In the genomic region with DNA sequence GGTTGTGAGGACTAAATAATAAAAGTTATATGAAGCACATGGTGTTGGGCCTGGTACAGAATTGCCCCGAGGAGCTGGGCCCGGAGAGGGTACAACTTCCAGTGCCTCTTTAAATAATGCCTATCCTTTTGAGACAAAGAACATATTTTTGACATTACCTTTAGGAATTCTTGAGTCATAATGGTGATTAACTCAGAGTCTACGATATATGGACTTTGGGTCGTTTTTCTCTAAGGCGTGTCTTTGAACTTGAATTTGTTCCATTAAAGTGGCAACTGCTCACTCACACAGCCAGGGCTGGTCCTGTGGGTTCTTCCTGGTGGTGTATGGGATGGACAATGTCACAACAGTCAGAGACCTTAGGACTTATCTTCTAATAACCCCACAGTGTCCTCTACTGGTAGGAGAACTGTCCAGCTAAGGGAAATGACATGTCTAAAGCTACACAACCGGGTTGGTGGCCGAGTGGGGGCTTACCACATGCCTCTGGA, we compare ENCODE assay signal across 12 cellular contexts.
A peak's percentile ranks its signal among the peaks of the same experiment; 100 is the strongest.
DNase-seq lines count a peak whose midpoint lies in the region; ATAC-seq, FAIRE-seq and TF ChIP-seq lines count a peak whose summit lies in the region.
"Had no signal": no experiment of that assay in that cellular context is flagged by ENCODE, and none has a peak within 500 bp of the region (broad histone marks: within the 10 kb centered on the region; RNA-seq: fewer than 3 reads in every experiment).

No MANE protein-coding gene starts in this region.

- POLR2A ChIA-PET in WTC11 (lab: Charles Lee), result no interaction called here

- DNase-seq in AG10803 (ENCODE audit: low read depth) (peak; percentile 73), HTR-8/SVneo (ENCODE audit: insufficient read length, low spot score) (peak; percentile 51), WTC11 (ENCODE audit: low spot score) (no peak), kidney epithelial cell (ENCODE audit: low read depth) (peak; percentile 47)
- no peak for DNase-seq in stimulated activated CD4-positive, alpha-beta T cell treated with anti-CD3 and anti-CD28 coated beads, Interleukin-15, amount 100 ng/mL, for 24 hours
- DNase-seq: activated T-cell treated with anti-CD3 and anti-CD28 coated beads, Interleukin-2, amount 50 U/mL, for 4 hours; NCI-H1105 treated with DMSO at 0.1 percent for 48 hours had no signal

- 0 out of 2 replicates have a peak, but pooled peaks cover 4% of the 10 kb centered on the region for H3K9me3 Mint-ChIP-seq in WTC11
- H3K9me3 Mint-ChIP-seq: activated T-cell treated with anti-CD3 and anti-CD28 coated beads, Interleukin-2, amount 50 U/mL, for 4 hours had no signal

- H3K27ac Mint-ChIP-seq in WTC11, result no peak overlapping the region

- H3K36me3 Mint-ChIP-seq in WTC11, result no peaks in the 10 kb centered on the region

- H3K4me1 Mint-ChIP-seq in WTC11, result peaks cover 20% of the 10 kb centered on the region; the same call in 1 of the 2 replicates

- H3K4me3 ChIP-seq in AG10803 (ENCODE audit: low read length), result no peak overlapping the region
- H3K4me3 ChIP-seq in kidney epithelial cell (ENCODE audit: low read depth, low read length), result no peak overlapping the region
- H3K4me3 ChIP-seq: SK-N-MC, thoracic aorta had no signal

- FAIRE-seq in HTR-8/SVneo (lab: Jason Lieb, UNC), result peak; percentile 40

- CTCF ChIA-PET in WTC11 (lab: Charles Lee), result interaction anchor here (0.6 to 2.2 kb wide), 5 partner anchors 8 to 118 kb away, joined by 3 to 17 read pairs (median 9); no protein-coding TSS in a partner anchor

- no peaks in the 10 kb centered on the region for H3K27me3 ChIP-seq in kidney epithelial cell (ENCODE audit: control insufficient read depth, insufficient read depth, low read length)

- peak; percentile 51 for ATAC-seq in WTC11
- no peak for ATAC-seq in GM21786 (IDR thresholded peaks at IDR 0.05; ENCODE audit: unreplicated experiment)
- ATAC-seq in HG03469 (IDR thresholded peaks at IDR 0.05; ENCODE audit: unreplicated experiment), result no peak
- no peak for ATAC-seq in GM21381 (IDR thresholded peaks at IDR 0.05; ENCODE audit: unreplicated experiment)
- ATAC-seq: activated T-cell treated with anti-CD3 and anti-CD28 coated beads, Interleukin-2, amount 50 U/mL, for 4 hours had no signal

- H3K27me3 Mint-ChIP-seq in WTC11 (ENCODE audit: low read depth), result no peaks in the 10 kb centered on the region

- H3K36me3 ChIP-seq in kidney epithelial cell (ENCODE audit: control insufficient read depth, insufficient read depth, low read length), result no peaks in the 10 kb centered on the region
- H3K36me3 ChIP-seq: thoracic aorta had no signal

- H3K4me3 Mint-ChIP-seq in WTC11, result no peak overlapping the region
- H3K4me3 Mint-ChIP-seq: activated T-cell treated with anti-CD3 and anti-CD28 coated beads, Interleukin-2, amount 50 U/mL, for 4 hours had no signal

- TF ChIP-seq CTCF in AG10803 (conservative IDR thresholded peaks at IDR 0.05; ENCODE audit: low read length) (peak; percentile 34), WTC11 (IDR thresholded peaks at IDR 0.05) (no peak), kidney epithelial cell (IDR thresholded peaks at IDR 0.05; ENCODE audit: insufficient read depth, low read length, poor library complexity, severe bottlenecking) (peak; percentile 31)

TF ChIP-seq in WTC11, 78 proteins besides CTCF, POLR2A, EP300 and RAD21 (continues in another document):
- TF ChIP-seq, protein P1, sequence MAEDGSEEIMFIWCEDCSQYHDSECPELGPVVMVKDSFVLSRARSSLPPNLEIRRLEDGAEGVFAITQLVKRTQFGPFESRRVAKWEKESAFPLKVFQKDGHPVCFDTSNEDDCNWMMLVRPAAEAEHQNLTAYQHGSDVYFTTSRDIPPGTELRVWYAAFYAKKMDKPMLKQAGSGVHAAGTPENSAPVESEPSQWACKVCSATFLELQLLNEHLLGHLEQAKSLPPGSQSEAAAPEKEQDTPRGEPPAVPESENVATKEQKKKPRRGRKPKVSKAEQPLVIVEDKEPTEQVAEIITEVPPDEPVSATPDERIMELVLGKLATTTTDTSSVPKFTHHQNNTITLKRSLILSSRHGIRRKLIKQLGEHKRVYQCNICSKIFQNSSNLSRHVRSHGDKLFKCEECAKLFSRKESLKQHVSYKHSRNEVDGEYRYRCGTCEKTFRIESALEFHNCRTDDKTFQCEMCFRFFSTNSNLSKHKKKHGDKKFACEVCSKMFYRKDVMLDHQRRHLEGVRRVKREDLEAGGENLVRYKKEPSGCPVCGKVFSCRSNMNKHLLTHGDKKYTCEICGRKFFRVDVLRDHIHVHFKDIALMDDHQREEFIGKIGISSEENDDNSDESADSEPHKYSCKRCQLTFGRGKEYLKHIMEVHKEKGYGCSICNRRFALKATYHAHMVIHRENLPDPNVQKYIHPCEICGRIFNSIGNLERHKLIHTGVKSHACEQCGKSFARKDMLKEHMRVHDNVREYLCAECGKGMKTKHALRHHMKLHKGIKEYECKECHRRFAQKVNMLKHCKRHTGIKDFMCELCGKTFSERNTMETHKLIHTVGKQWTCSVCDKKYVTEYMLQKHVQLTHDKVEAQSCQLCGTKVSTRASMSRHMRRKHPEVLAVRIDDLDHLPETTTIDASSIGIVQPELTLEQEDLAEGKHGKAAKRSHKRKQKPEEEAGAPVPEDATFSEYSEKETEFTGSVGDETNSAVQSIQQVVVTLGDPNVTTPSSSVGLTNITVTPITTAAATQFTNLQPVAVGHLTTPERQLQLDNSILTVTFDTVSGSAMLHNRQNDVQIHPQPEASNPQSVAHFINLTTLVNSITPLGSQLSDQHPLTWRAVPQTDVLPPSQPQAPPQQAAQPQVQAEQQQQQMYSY (CRISPR knock-in tag; IDR thresholded peaks at IDR 0.05), result no peak
- TF ChIP-seq IRF2 (CRISPR knock-in tag; IDR thresholded peaks at IDR 0.05; ENCODE audit: borderline replicate concordance, low read depth) (no peak), NFATC4 (CRISPR knock-in tag; IDR thresholded peaks at IDR 0.05) (no peak), ATF1 (CRISPR knock-in tag; IDR thresholded peaks at IDR 0.05) (no peak), ZNF671 (CRISPR knock-in tag; IDR thresholded peaks at IDR 0.05) (no peak), ESRRA (CRISPR knock-in tag; IDR thresholded peaks at IDR 0.05; ENCODE audit: borderline replicate concordance) (no peak), SMAD3 (CRISPR knock-in tag; IDR thresholded peaks at IDR 0.05; ENCODE audit: borderline replicate concordance) (no peak), MYBL2 (CRISPR knock-in tag; IDR thresholded peaks at IDR 0.05) (no peak), ELF4 (CRISPR knock-in tag; IDR thresholded peaks at IDR 0.05; ENCODE audit: low read depth) (no peak), GTF2I (CRISPR knock-in tag; conservative IDR thresholded peaks at IDR 0.05) (no peak), ZBTB43 (CRISPR knock-in tag; IDR thresholded peaks at IDR 0.05) (no peak), ERG (CRISPR knock-in tag; IDR thresholded peaks at IDR 0.05) (no peak), TEAD1 (CRISPR knock-in tag; IDR thresholded peaks at IDR 0.05) (no peak), AR (CRISPR knock-in tag; IDR thresholded peaks at IDR 0.05) (no peak)

Comparison
In these comparisons a context has a peak if more than half of its experiments do, and no peak if none do; other contexts are left out.
1. DNase-seq: peak in AG10803 (single experiment), HTR-8/SVneo (single experiment) and kidney epithelial cell (single experiment); none in WTC11 (single experiment) and stimulated activated CD4-positive, alpha-beta T cell treated with anti-CD3 and anti-CD28 coated beads, Interleukin-15, amount 100 ng/mL, for 24 hours (single experiment).